Comparison of ENCODE assay signal across 20 cellular contexts in the genomic region with DNA sequence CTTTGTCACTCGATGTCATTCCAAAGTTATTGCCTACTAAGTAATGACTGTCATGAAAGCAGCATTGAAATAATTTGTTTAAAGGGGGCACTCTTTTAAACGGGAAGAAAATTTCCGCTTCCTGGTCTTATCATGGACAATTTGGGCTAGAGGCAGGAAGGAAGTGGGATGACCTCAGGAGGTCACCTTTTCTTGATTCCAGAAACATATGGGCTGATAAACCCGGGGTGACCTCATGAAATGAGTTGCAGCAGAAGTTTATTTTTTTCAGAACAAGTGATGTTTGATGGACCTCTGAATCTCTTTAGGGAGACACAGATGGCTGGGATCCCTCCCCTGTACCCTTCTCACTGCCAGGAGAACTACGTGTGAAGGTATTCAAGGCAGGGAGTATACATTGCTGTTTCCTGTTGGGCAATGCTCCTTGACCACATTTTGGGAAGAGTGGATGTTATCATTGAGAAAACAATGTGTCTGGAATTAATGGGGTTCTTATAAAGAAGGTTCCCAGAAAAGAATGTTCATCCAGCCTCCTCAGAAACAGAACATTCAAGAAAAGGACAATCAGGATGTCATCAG. TPM values are rescaled to one million over a fixed set of nuclear protein-coding genes. Genes with fewer than 3 reads are reported as not detected.
"Had no signal": no experiment of that assay in that cellular context is flagged by ENCODE, and none has a peak within 500 bp of the region (broad histone marks: within the 10 kb centered on the region; RNA-seq: fewer than 3 reads in every experiment).

No MANE protein-coding gene starts in this region.

- H3K27me3 ChIP-seq: brain microvascular endothelial cell, neural progenitor cell, tibial nerve, vagina had no signal

- H3K4me2 ChIP-seq: neural progenitor cell had no signal

- ATAC-seq: effector memory CD8-positive, alpha-beta T cell; stimulated activated naive B cell treated with anti-CD40 and anti-IgM and Interleukin-4, amounts not matched to agents 10 μg/mL and 1 μg/mL and 100 μg/mL, for 72 hours had no signal

- H3K36me3 ChIP-seq: neural progenitor cell, vagina had no signal

- H2AFZ ChIP-seq: neural progenitor cell had no signal

- H3K4me3 ChIP-seq: neural progenitor cell, skin epidermis, tibial nerve, vagina had no signal

- H3K9ac ChIP-seq: neural progenitor cell had no signal

- H3K27ac ChIP-seq: brain microvascular endothelial cell, epithelial cell of prostate, neural progenitor cell, skin epidermis, tibial nerve, vagina, VCaP had no signal

- DNase-seq: activated CD4-positive, alpha-beta T cell treated with anti-CD3 and anti-CD28 coated beads for 1 hour; activated CD4-positive, alpha-beta T cell treated with anti-CD3 and anti-CD28 coated beads, Interleukin-2, amount 50 U/mL, for 4 hours; activated naive CD4-positive, alpha-beta T cell; activated T-cell treated with anti-CD3 and anti-CD28 coated beads for 4 hours; anterior cingulate cortex; brain microvascular endothelial cell; effector memory CD8-positive, alpha-beta T cell; hippocampal formation; midbrain; stimulated activated CD4-positive, alpha-beta T cell treated with anti-CD3 and anti-CD28 coated beads, Interleukin-15, amount 100 ng/mL, for 24 hours; stimulated activated CD4-positive, alpha-beta T cell treated with anti-CD3 and anti-CD28 coated beads, Interleukin-4, amount 100 ng/mL, for 1 hour; stimulated activated naive B cell treated with anti-CD40 and anti-IgM and Interleukin-4, amounts not matched to agents 10 μg/mL and 1 μg/mL and 100 μg/mL, for 72 hours; substantia nigra had no signal

- H3K9me3 ChIP-seq: tibial nerve, vagina had no signal

RNA-seq across cellular contexts. Expression of gene TLR4, which starts 11.3 kb away (rescaled TPM):
- total RNA-seq: T-helper 1 cell treated with Interleukin-12 subunit alpha and Interleukin-12 subunit beta and Interleukin-4 antibody, amounts not matched to agents 30 ng/mL and 1 ng/mL, for 36 hours had no signal
